Comparison of ENCODE assay signal across 9 cellular contexts in genomic region chr22:36350751-36351594, GRCh38. TPM values are rescaled to one million over a fixed set of nuclear protein-coding genes. Genes with fewer than 3 reads are reported as not detected.
DNase-seq lines count a peak whose midpoint lies in the region; ATAC-seq and TF ChIP-seq lines count a peak whose summit lies in the region.
"Had no signal": no experiment of that assay in that cellular context is flagged by ENCODE, and none has a peak within 500 bp of the region (broad histone marks: within the 10 kb centered on the region; RNA-seq: fewer than 3 reads in every experiment).

No MANE protein-coding gene starts in this region.

- TF ChIP-seq CTCF in activated B cell treated with CpG ODN at 0.5 μM for 24 hours (IDR thresholded peaks at IDR 0.05) = no peak
- no peak for TF ChIP-seq CTCF in sigmoid colon (IDR thresholded peaks at IDR 0.05)
- no peak for TF ChIP-seq CTCF in GM13976 (IDR thresholded peaks at IDR 0.05; ENCODE audit: borderline replicate concordance, control extremely low read depth, extremely low read depth, insufficient read depth, missing control alignments)

- no peaks in the 10 kb centered on the region for H3K9me3 Mint-ChIP-seq in activated B cell treated with CpG ODN at 0.5 μM for 24 hours

- DNase-seq in EL (peak; percentile 50), activated B cell treated with CpG ODN at 0.5 μM for 24 hours (no peak), glomerular visceral epithelial cell (ENCODE audit: extremely low spot score) (peak; percentile 85), sigmoid colon (no peak), GM13976 (ENCODE audit: low spot score) (no peak)
- DNase-seq in activated CD4-positive, alpha-beta T cell treated with anti-CD3 and anti-CD28 coated beads, Interleukin-2, amount 50 U/mL, for 48 hours = no peak
- no peak for DNase-seq in stimulated activated CD4-positive, alpha-beta T cell treated with anti-CD3 and anti-CD28 coated beads, Interleukin-4, amount 100 ng/mL, for 1 hour
- DNase-seq: stimulated activated CD8-positive, alpha-beta memory T cell treated with anti-CD3 and anti-CD28 coated beads, Interleukin-4, amount 100 ng/mL, for 48 hours had no signal

- H3K4me3 Mint-ChIP-seq in activated B cell treated with CpG ODN at 0.5 μM for 24 hours = no peak overlapping the region

- TF ChIP-seq POLR2A in sigmoid colon (IDR thresholded peaks at IDR 0.05) = no peak

- POLR2A ChIA-PET in activated B cell treated with CpG ODN at 0.5 μM for 24 hours (lab: Charles Lee) = interaction anchor here (0.6 to 1.4 kb wide), 4 partner anchors 13 to 36 kb away, joined by 3 to 6 read pairs (median 4); no protein-coding TSS in a partner anchor

- H3K4me1 ChIP-seq in sigmoid colon = peaks cover 0 to 96% (median 93%) of the 10 kb centered on the region in 4 donors

- H3K4me1 Mint-ChIP-seq in activated B cell treated with CpG ODN at 0.5 μM for 24 hours = peaks cover 72% of the 10 kb centered on the region

- CTCF ChIA-PET in activated B cell treated with CpG ODN at 0.5 μM for 24 hours (lab: Charles Lee) = no interaction called here

- H3K36me3 ChIP-seq in sigmoid colon = peaks cover 0 to 16% (median 8%) of the 10 kb centered on the region in 4 donors

- intact Hi-C loops in activated B cell treated with CpG ODN at 0.5 μM for 24 hours (cut with micrococcal nuclease) (no loop called here), sigmoid colon (cut with DNase I) (loop anchor here (2.0 kb wide), 1 partner anchor 20 kb away; no protein-coding TSS in a partner anchor)

- 54 to 63% methylated on average over 14 of the region's 14 CpGs for WGBS in sigmoid colon, 2 donors

- H3K27me3 Mint-ChIP-seq in activated B cell treated with CpG ODN at 0.5 μM for 24 hours = no peaks in the 10 kb centered on the region

- peak overlapping the region in 2 of 4 donors; percentile 0 to 5 for H3K4me3 ChIP-seq in sigmoid colon

- no peak for ATAC-seq in activated B cell treated with CpG ODN at 0.5 μM for 24 hours (ENCODE audit: low read depth)
- ATAC-seq in HG03439 (IDR thresholded peaks at IDR 0.05; ENCODE audit: unreplicated experiment) = no peak

- no peaks in the 10 kb centered on the region for H3K27me3 ChIP-seq in sigmoid colon

- peaks cover 57% of the 10 kb centered on the region for H3K36me3 Mint-ChIP-seq in activated B cell treated with CpG ODN at 0.5 μM for 24 hours (ENCODE audit: low read depth)

- H3K27ac ChIP-seq in sigmoid colon = peak overlapping the region; percentile 98 to 100 (median 100)

- TF ChIP-seq EP300 in sigmoid colon (IDR thresholded peaks at IDR 0.05) = no peak

- in situ Hi-C loops in GM13976 (cut with MboI; ENCODE audit: low sequenced_read_pairs, unreplicated experiment) = no loop called here

- H3K27ac Mint-ChIP-seq in activated B cell treated with CpG ODN at 0.5 μM for 24 hours = peak overlapping the region; percentile 75

- no peaks in the 10 kb centered on the region for H3K9me3 ChIP-seq in sigmoid colon

RNA-seq across cellular contexts. Expression of gene MYH9, which starts 36.8 kb away (rescaled TPM):
- total RNA-seq in activated B cell treated with CpG ODN at 0.5 μM for 24 hours (714 and 755 TPM in 2 replicates), sigmoid colon (100 to 1,000 TPM; 147 to 273 (median 184) TPM)
- 100 to 1,000 TPM in 1 of 3 donors, 10 to 100 TPM in 2; 63.7 to 307 (median 88.3) TPM for polyA plus RNA-seq in sigmoid colon

Comparison
In these comparisons a context has a peak if more than half of its experiments do, and no peak if none do; other contexts are left out.
1. DNase-seq: peak in EL (single experiment) and glomerular visceral epithelial cell (single experiment); none in activated B cell treated with CpG ODN at 0.5 μM for 24 hours (single experiment), sigmoid colon (single experiment), activated CD4-positive, alpha-beta T cell treated with anti-CD3 and anti-CD28 coated beads, Interleukin-2, amount 50 U/mL, for 48 hours (0 of 2), GM13976 (single experiment) and stimulated activated CD4-positive, alpha-beta T cell treated with anti-CD3 and anti-CD28 coated beads, Interleukin-4, amount 100 ng/mL, for 1 hour (single experiment).